ENCODE assay signal across 1 cellular context in genomic region chr6:17967668-17968067, GRCh38.
TF ChIP-seq lines count a peak whose summit lies in the region.

No MANE protein-coding gene starts in this region.

TF ChIP-seq in K562, 482 proteins besides CTCF, POLR2A, EP300 and RAD21:
- TF ChIP-seq ETV6 (IDR thresholded peaks at IDR 0.05; ENCODE audit: borderline replicate concordance in 1 of 2, low read depth in 2 of 2, low read length in 1 of 2) (no peak), ETV6 (CRISPR knock-in tag; IDR thresholded peaks at IDR 0.05; ENCODE audit: borderline replicate concordance) (peak; percentile 52; the same call in 1 of the 2 replicates), MECOM (CRISPR knock-in tag; IDR thresholded peaks at IDR 0.05) (0 out of 2 replicates have a peak, but pooled peaks have one; percentile 8), ZNF232 (CRISPR knock-in tag; IDR thresholded peaks at IDR 0.05) (peak; percentile 81; the same call in 1 of the 2 replicates), DACH1 (IDR thresholded peaks at IDR 0.05; ENCODE audit: partially characterized antibody) (peak; percentile 66), LCOR (CRISPR knock-in tag; IDR thresholded peaks at IDR 0.05) (no peak)
